ENCODE assay signal across 19 cellular contexts in the genomic region with DNA sequence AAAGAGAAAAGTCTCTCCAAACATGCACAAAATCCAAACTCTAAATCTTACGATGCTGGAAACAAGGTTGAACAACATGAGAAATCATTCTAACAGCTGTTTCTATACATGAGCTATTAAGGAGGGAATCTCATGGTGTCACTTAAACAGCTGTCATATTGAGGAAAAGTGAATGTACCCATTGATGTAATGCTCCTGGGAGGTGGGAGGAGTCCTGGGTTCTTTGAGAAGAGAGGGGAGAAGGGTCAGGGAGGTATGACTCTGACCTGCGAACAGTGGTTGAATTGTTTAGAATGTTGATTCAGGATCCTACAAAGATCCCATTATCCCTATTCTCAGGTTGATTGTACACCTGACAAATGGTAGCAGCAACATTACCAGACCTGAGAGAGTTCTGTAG. TPM values are rescaled to one million over a fixed set of nuclear protein-coding genes. Genes with fewer than 3 reads are reported as not detected.
DNase-seq lines count a peak whose midpoint lies in the region; ATAC-seq and TF ChIP-seq lines count a peak whose summit lies in the region.
"Had no signal": no experiment of that assay in that cellular context is flagged by ENCODE, and none has a peak within 500 bp of the region (broad histone marks: within the 10 kb centered on the region; RNA-seq: fewer than 3 reads in every experiment).

No MANE protein-coding gene starts in this region.

- H3K4me1 ChIP-seq in neural progenitor cell (peaks cover 8% of the 10 kb centered on the region), prostate gland (replicated peaks) (no peaks in the 10 kb centered on the region)
- H3K4me1 ChIP-seq: BE2C had no signal

- H3K9ac ChIP-seq in neural progenitor cell, result no peak overlapping the region

- H3K4me3 ChIP-seq in neural progenitor cell, result no peak overlapping the region
- H3K4me3 ChIP-seq in prostate gland, result no peak overlapping the region
- H3K4me3 ChIP-seq: PC-9 had no signal

- H3K27ac ChIP-seq in neural progenitor cell (no peak overlapping the region), prostate gland (no peak overlapping the region)
- H3K27ac ChIP-seq: PC-9 had no signal

- no peaks in the 10 kb centered on the region for H4K20me1 ChIP-seq in neural progenitor cell (ENCODE audit: low read depth)

- H3K9me3 ChIP-seq in neural progenitor cell (ENCODE audit: low read depth) (no peaks in the 10 kb centered on the region), prostate gland (no peaks in the 10 kb centered on the region)
- H3K9me3 ChIP-seq: BE2C had no signal

- 94% methylated on average over 2 of the region's 2 CpGs for WGBS in prostate gland

- H3K36me3 ChIP-seq in neural progenitor cell (no peaks in the 10 kb centered on the region), prostate gland (no peaks in the 10 kb centered on the region)
- H3K36me3 ChIP-seq: BE2C had no signal

- TF ChIP-seq POLR2A in prostate gland (IDR thresholded peaks at IDR 0.05), result no peak

- H3K4me2 ChIP-seq in neural progenitor cell, result no peak overlapping the region
- H3K4me2 ChIP-seq: PC-9 had no signal

- H3K27me3 Mint-ChIP-seq in neural progenitor cell (ENCODE audit: insufficient read depth, low read depth), result no peaks in the 10 kb centered on the region

- peak overlapping the region; percentile 34 for H2AFZ ChIP-seq in neural progenitor cell (replicated peaks)
- H2AFZ ChIP-seq: PC-9 had no signal

- intact Hi-C loops in prostate gland (cut with DNase I), result loop anchor here (10.0 kb wide), 2 partner anchors 251 to 879 kb away; no protein-coding TSS in a partner anchor

- H3K4me3 Mint-ChIP-seq in neural progenitor cell, result no peak overlapping the region

- no peaks in the 10 kb centered on the region for H3K79me2 ChIP-seq in neural progenitor cell (ENCODE audit: low read depth)

- H3K4me1 Mint-ChIP-seq in neural progenitor cell, result peaks cover 11% of the 10 kb centered on the region

- no peaks in the 10 kb centered on the region for H3F3A ChIP-seq in neural progenitor cell (ENCODE audit: low read depth)

- no peaks in the 10 kb centered on the region for H3K36me3 Mint-ChIP-seq in neural progenitor cell

- H3K27me3 ChIP-seq in neural progenitor cell (no peaks in the 10 kb centered on the region), prostate gland (replicated peaks; ENCODE audit: insufficient read depth) (no peaks in the 10 kb centered on the region)
- H3K27me3 ChIP-seq: BE2C had no signal

- H3K27ac Mint-ChIP-seq in neural progenitor cell, result no peak overlapping the region

- TF ChIP-seq CTCF in neural progenitor cell (IDR thresholded peaks at IDR 0.05) (no peak), prostate gland (IDR thresholded peaks at IDR 0.05) (no peak)

- ATAC-seq in HG03159 (IDR thresholded peaks at IDR 0.05; ENCODE audit: unreplicated experiment), result no peak

- no peaks in the 10 kb centered on the region for H3K9me3 Mint-ChIP-seq in neural progenitor cell

- peak; percentile 16 to 62 for DNase-seq in NCI-H2081 (lab: John Stamatoyannopoulos, UW)
- DNase-seq in NCI-H2081 treated with DMSO at 0.1 percent for 48 hours (lab: John Stamatoyannopoulos, UW), result no peak
- peak; percentile 56 for DNase-seq in DMS53 treated with DMSO at 0.1 percent for 48 hours (lab: John Stamatoyannopoulos, UW; ENCODE audit: unreplicated experiment)
- DNase-seq in NCI-H774 (lab: John Stamatoyannopoulos, UW), result peak; percentile 33
- DNase-seq in neural progenitor cell (ENCODE audit: low spot score), result no peak
- no peak for DNase-seq in prostate gland (ENCODE audit: low spot score)
- DNase-seq: BE2C, DMS79, KBM-7, MM.1S, NCI-H1048, NCI-H187, NCI-H2171, NCI-H526, PC-9, RPMI8226, SIG-M5, T-helper 1 cell had no signal

RNA-seq across cellular contexts. Expression of gene ZC3H11B, which starts 49.3 kb away (rescaled TPM):
- total RNA-seq in neural progenitor cell (ENCODE audit: low replicate concordance) (not detected in 2 replicates), prostate gland (1 to 10 TPM in 1 of 2 donors, under 1 TPM in 1; 0.23 to 1.7 TPM)
- total RNA-seq: PC-9 had no signal

Comparison
In these comparisons a context has a peak if more than half of its experiments do, and no peak if none do; other contexts are left out.
1. DNase-seq: peak in NCI-H2081 (2 of 2), DMS53 treated with DMSO at 0.1 percent for 48 hours (single experiment) and NCI-H774 (single experiment); none in NCI-H2081 treated with DMSO at 0.1 percent for 48 hours (single experiment), neural progenitor cell (single experiment) and prostate gland (single experiment).